16 cellular contexts compared by ENCODE assay signal in genomic region chr11:88535266-88535665, GRCh38.
A peak's percentile ranks its signal among the peaks of the same experiment; 100 is the strongest.
DNase-seq lines count a peak whose midpoint lies in the region; ATAC-seq and TF ChIP-seq lines count a peak whose summit lies in the region.
"Had no signal": no experiment of that assay in that cellular context is flagged by ENCODE, and none has a peak within 500 bp of the region (broad histone marks: within the 10 kb centered on the region; RNA-seq: fewer than 3 reads in every experiment).

No MANE protein-coding gene starts in this region.

- CTCF ChIA-PET in mammary epithelial cell (lab: Charles Lee; ENCODE audit: low non-redundant PET) = no interaction called here

- H3K4me3 ChIP-seq in AG10803 (ENCODE audit: low read length) (no peak overlapping the region), mammary epithelial cell (replicated peaks in 1 of 3; ENCODE audit: insufficient read depth in 1 of 3, low read depth in 2 of 3, low read length in 3 of 3) (no peak overlapping the region)
- H3K4me3 ChIP-seq: GM23338, right lobe of liver, SK-N-MC, suprapubic skin had no signal

- no peaks in the 10 kb centered on the region for H3K79me2 ChIP-seq in mammary epithelial cell (ENCODE audit: insufficient read depth, low read length)

- in situ Hi-C loops in mammary epithelial cell (cut with MboI; ENCODE audit: low sequenced_read_pairs in 2 of 2) = loop anchor here (10.0 to 25.0 kb wide), 3 partner anchors 210 to 1073 kb away; no protein-coding TSS in a partner anchor

- WGBS in mammary epithelial cell (ENCODE audit: low coverage, missing lambda C conversion rate) = 90% methylated on average over 2 of the region's 2 CpGs

- peaks cover 6% of the 10 kb centered on the region for H3K36me3 Mint-ChIP-seq in mesothelial cell of epicardium
- H3K36me3 Mint-ChIP-seq: activated naive CD4-positive, alpha-beta T cell treated with anti-CD3 and anti-CD28 coated beads, Interleukin-2, amount 50 U/mL, for 24 hours had no signal

- ATAC-seq in HG02885 (IDR thresholded peaks at IDR 0.05; ENCODE audit: poor library complexity, unreplicated experiment) (no peak), HG03457 (IDR thresholded peaks at IDR 0.05; ENCODE audit: unreplicated experiment) (no peak), HG03565 (IDR thresholded peaks at IDR 0.05; ENCODE audit: unreplicated experiment) (no peak)
- ATAC-seq: GM23338 had no signal

- no peaks in the 10 kb centered on the region for H3K27me3 ChIP-seq in mammary epithelial cell (ENCODE audit: insufficient read depth, low read length)
- H3K27me3 ChIP-seq: right lobe of liver, suprapubic skin had no signal

- H2AFZ ChIP-seq in mammary epithelial cell (ENCODE audit: low read depth, low read length) = no peak overlapping the region
- H2AFZ ChIP-seq: GM23338 had no signal

- no peak overlapping the region for H3K4me3 Mint-ChIP-seq in mesothelial cell of epicardium
- H3K4me3 Mint-ChIP-seq: activated naive CD4-positive, alpha-beta T cell treated with anti-CD3 and anti-CD28 coated beads, Interleukin-2, amount 50 U/mL, for 24 hours; B cell; GM23338 had no signal

- H3K9ac ChIP-seq in mammary epithelial cell (ENCODE audit: insufficient read depth, low read length) = no peak overlapping the region

- no peak overlapping the region for H3K4me2 ChIP-seq in mammary epithelial cell (ENCODE audit: insufficient read depth, low read depth, low read length)
- H3K4me2 ChIP-seq: GM23338 had no signal

- H3K9me3 ChIP-seq in mammary epithelial cell (replicated peaks; ENCODE audit: insufficient read depth, low read length) = peaks cover 3% of the 10 kb centered on the region
- H3K9me3 ChIP-seq: right lobe of liver, suprapubic skin had no signal

- dilution Hi-C loops in mammary epithelial cell (cut with HindIII; ENCODE audit: low sequenced_read_pairs) = loop anchor here (25.0 kb wide), 1 partner anchor 523 kb away; no protein-coding TSS in a partner anchor

- BruUV-seq in mammary epithelial cell (replicated peaks; lab: Mats Ljungman, UMichigan) = no TSS peak

- peaks cover 8% of the 10 kb centered on the region for H3K9me3 Mint-ChIP-seq in mesothelial cell of epicardium
- H3K9me3 Mint-ChIP-seq: activated naive CD4-positive, alpha-beta T cell treated with anti-CD3 and anti-CD28 coated beads, Interleukin-2, amount 50 U/mL, for 24 hours; GM23338 had no signal

- H3K27ac Mint-ChIP-seq in mesothelial cell of epicardium = peak overlapping the region; percentile 68
- H3K27ac Mint-ChIP-seq: activated naive CD4-positive, alpha-beta T cell treated with anti-CD3 and anti-CD28 coated beads, Interleukin-2, amount 50 U/mL, for 24 hours; B cell; GM23338 had no signal

- peaks cover 47% of the 10 kb centered on the region for H3K4me1 Mint-ChIP-seq in mesothelial cell of epicardium
- H3K4me1 Mint-ChIP-seq: activated naive CD4-positive, alpha-beta T cell treated with anti-CD3 and anti-CD28 coated beads, Interleukin-2, amount 50 U/mL, for 24 hours; B cell; GM23338 had no signal

- TF ChIP-seq CTCF in AG10803 (conservative IDR thresholded peaks at IDR 0.05; ENCODE audit: low read length) (no peak), mammary epithelial cell (conservative IDR thresholded peaks at IDR 0.05 in 1 of 2, IDR thresholded peaks at IDR 0.05 in 1 of 2; ENCODE audit: extremely low read depth in 1 of 2, insufficient read depth in 1 of 2, low read depth in 1 of 2, low read length in 2 of 2) (no peak), mesothelial cell of epicardium (IDR thresholded peaks at IDR 0.05; ENCODE audit: unreplicated experiment) (no peak)

- intact Hi-C loops in mammary epithelial cell (cut with micrococcal nuclease) = no loop called here
- intact Hi-C loops in cardiac septum (cut with DNase I) = loop anchor here (10.0 kb wide), 1 partner anchor 110 kb away; no protein-coding TSS in a partner anchor

- H3K4me1 ChIP-seq in mammary epithelial cell (ENCODE audit: insufficient read depth, low read length) = peaks cover 45% of the 10 kb centered on the region
- H3K4me1 ChIP-seq: right lobe of liver had no signal

- H3K27ac ChIP-seq in mammary epithelial cell (ENCODE audit: insufficient read depth, low read depth, low read length) = peak overlapping the region; percentile 92
- H3K27ac ChIP-seq: right lobe of liver, SK-N-MC, suprapubic skin had no signal

- DNase-seq in AG10803 (ENCODE audit: low read depth) = peak; percentile 41
- DNase-seq in HT1080 (ENCODE audit: low read depth) = peak; percentile 12
- no peak for DNase-seq in mammary epithelial cell
- DNase-seq in mesothelial cell of epicardium (ENCODE audit: low spot score in 2 of 2, unreplicated experiment in 2 of 2) = no peak
- DNase-seq in cardiac septum (ENCODE audit: low spot score) = no peak
- DNase-seq: NCI-H510A treated with DMSO at 0.1 percent for 48 hours; right lobe of liver; stimulated activated CD4-positive, alpha-beta T cell treated with anti-CD3 and anti-CD28 coated beads, Interleukin-4, amount 100 ng/mL, for 1 hour had no signal

- no peaks in the 10 kb centered on the region for H3K36me3 ChIP-seq in mammary epithelial cell (ENCODE audit: insufficient read depth, low read length)
- H3K36me3 ChIP-seq: right lobe of liver, suprapubic skin had no signal

- no peaks in the 10 kb centered on the region for H3K27me3 Mint-ChIP-seq in mesothelial cell of epicardium (ENCODE audit: low read depth)
- H3K27me3 Mint-ChIP-seq: activated naive CD4-positive, alpha-beta T cell treated with anti-CD3 and anti-CD28 coated beads, Interleukin-2, amount 50 U/mL, for 24 hours had no signal

- no peaks in the 10 kb centered on the region for H4K20me1 ChIP-seq in mammary epithelial cell (ENCODE audit: insufficient read depth, low read length)

Comparison
In these comparisons a context has a peak if more than half of its experiments do, and no peak if none do; other contexts are left out.
1. DNase-seq: peak in AG10803 (single experiment) and HT1080 (single experiment); none in mammary epithelial cell (single experiment), mesothelial cell of epicardium (0 of 2) and cardiac septum (single experiment).